Comparison of ENCODE assay signal across 18 cellular contexts in the genomic region with DNA sequence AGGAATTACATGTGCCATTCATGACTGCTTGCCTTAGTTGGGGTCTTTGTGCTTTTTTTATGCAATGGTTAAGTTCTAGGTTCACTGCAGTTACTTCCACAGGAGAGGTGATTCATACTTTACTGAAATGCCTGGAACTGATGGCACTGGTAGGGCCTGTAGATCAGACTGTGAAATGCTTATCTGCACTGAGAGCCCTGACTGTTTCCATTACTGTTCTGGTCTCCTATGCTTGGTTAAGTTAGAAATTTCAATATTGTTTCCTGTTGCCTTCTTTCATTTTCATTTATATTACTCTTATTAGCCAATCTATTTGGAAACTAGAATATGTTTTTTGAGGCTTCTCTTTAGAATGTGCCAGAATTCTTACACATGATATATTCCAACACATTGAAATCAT.
A peak's percentile ranks its signal among the peaks of the same experiment; 100 is the strongest.
DNase-seq lines count a peak whose midpoint lies in the region; ATAC-seq lines count a peak whose summit lies in the region.
"Had no signal": no experiment of that assay in that cellular context is flagged by ENCODE, and none has a peak within 500 bp of the region (broad histone marks: within the 10 kb centered on the region; RNA-seq: fewer than 3 reads in every experiment).

No MANE protein-coding gene starts in this region.

- H3K4ac ChIP-seq in mesendoderm (ENCODE audit: low read depth, low read length): no peak overlapping the region

- no peak overlapping the region for H3K4me3 ChIP-seq in mesendoderm (ENCODE audit: low read length)
- H3K4me3 ChIP-seq: BLaER1, GM12878, GM23338, HAP-1 had no signal

- H2AK5ac ChIP-seq in mesendoderm (ENCODE audit: low read length): no peak overlapping the region

- no peak overlapping the region for H3K56ac ChIP-seq in mesendoderm (ENCODE audit: low read length)

- H3K36me3 ChIP-seq in mesendoderm (ENCODE audit: control insufficient read depth, insufficient read depth, low read length): no peaks in the 10 kb centered on the region
- H3K36me3 ChIP-seq: BLaER1, HAP-1 had no signal

- H3K27me3 ChIP-seq in mesendoderm (ENCODE audit: insufficient read depth, low read length, poor library complexity): no peaks in the 10 kb centered on the region
- H3K27me3 ChIP-seq: BLaER1 had no signal

- H3K4me2 ChIP-seq in mesendoderm (ENCODE audit: low read length): no peak overlapping the region
- H3K4me2 ChIP-seq: BLaER1, GM23338 had no signal

- no peak overlapping the region for H2BK15ac ChIP-seq in mesendoderm (replicated peaks; ENCODE audit: low read depth)

- DNase-seq in mesendoderm (no peak), NCI-H748 treated with DMSO at 0.1 percent for 48 hours (lab: John Stamatoyannopoulos, UW) (no peak), NOMO-1 (lab: John Stamatoyannopoulos, UW; ENCODE audit: unreplicated experiment in 2 of 2) (no peak)
- DNase-seq in stimulated activated CD4-positive, alpha-beta T cell treated with anti-CD3 and anti-CD28 coated beads, Interleukin-2, amount 100 ng/mL, for 48 hours: no peak
- DNase-seq: Caco-2; CD4-positive, CD25-positive, alpha-beta regulatory T cell; CD8-positive, alpha-beta T cell; DMS153; DND-41; HFFc6 had no signal

- H2BK5ac ChIP-seq in mesendoderm (ENCODE audit: low read length): no peak overlapping the region

- H3K4me1 ChIP-seq in mesendoderm (ENCODE audit: control insufficient read depth, low read depth, low read length): no peaks in the 10 kb centered on the region
- H3K4me1 ChIP-seq: BLaER1, Caco-2, HAP-1 had no signal

- no peak overlapping the region for H4K8ac ChIP-seq in mesendoderm (ENCODE audit: low read depth, low read length)

- H3K79me1 ChIP-seq in mesendoderm (ENCODE audit: low read length): no peaks in the 10 kb centered on the region

- H2BK120ac ChIP-seq in mesendoderm (ENCODE audit: low read depth, low read length): no peak overlapping the region

- no peak overlapping the region for H3K9ac ChIP-seq in mesendoderm (ENCODE audit: low read length)
- H3K9ac ChIP-seq: BLaER1 had no signal

- H3K18ac ChIP-seq in mesendoderm (ENCODE audit: low read length): peak overlapping the region; percentile 30

- peak; percentile 39 for ATAC-seq in GM18870 (IDR thresholded peaks at IDR 0.05; ENCODE audit: unreplicated experiment)
- peak; percentile 52 for ATAC-seq in HG03432 (IDR thresholded peaks at IDR 0.05; ENCODE audit: unreplicated experiment)
- no peak for ATAC-seq in GM21576 (IDR thresholded peaks at IDR 0.05; ENCODE audit: unreplicated experiment)
- ATAC-seq: CD8-positive, alpha-beta T cell; GM12878; GM23338 had no signal

- no peak overlapping the region for H4K5ac ChIP-seq in mesendoderm (ENCODE audit: low read length)

- H3K79me2 ChIP-seq in mesendoderm (ENCODE audit: control insufficient read depth, insufficient read depth, low read length): no peaks in the 10 kb centered on the region

- no peak overlapping the region for H3K23ac ChIP-seq in mesendoderm (ENCODE audit: low read length)

- H3K27ac ChIP-seq in mesendoderm (ENCODE audit: low read depth, low read length): no peak overlapping the region
- H3K27ac ChIP-seq: BLaER1, C4-2B had no signal
